Comparison of ENCODE assay signal across 9 cellular contexts in the genomic region with DNA sequence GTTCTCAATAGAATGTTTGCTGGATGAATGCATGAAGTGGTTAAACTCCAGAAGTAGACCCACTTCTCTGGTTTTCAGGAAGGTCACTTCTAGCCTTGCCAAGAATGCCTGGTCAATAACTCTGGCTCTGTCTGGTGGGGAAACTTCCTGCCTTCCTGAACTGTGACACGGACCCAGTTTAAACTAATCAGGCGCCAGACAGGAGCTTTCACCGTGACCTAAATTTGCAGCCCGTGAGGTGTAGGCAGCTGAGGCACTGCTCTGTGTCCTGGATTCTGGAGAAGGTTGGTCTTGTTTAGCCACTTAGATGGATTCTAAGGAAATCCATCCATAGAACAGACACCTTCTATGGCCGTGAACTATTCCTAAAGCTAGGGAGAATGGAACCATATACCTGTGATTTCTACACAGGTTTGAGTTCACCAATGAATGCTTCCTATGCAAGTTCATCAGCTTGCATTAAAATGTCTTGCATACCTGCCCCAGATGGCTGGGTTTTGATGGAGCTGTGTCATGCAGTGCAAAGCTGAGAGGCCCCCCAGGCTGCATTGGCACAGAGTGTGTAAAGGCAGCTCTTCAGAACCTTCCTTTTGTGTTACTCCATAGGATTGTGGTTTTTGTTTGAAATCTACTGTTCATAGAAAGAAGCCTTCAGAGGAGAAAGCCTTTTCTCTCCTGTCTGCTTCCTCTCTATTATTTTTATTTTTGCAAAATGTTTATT. TPM values are rescaled to one million over a fixed set of nuclear protein-coding genes. Genes with fewer than 3 reads are reported as not detected.
A peak's percentile ranks its signal among the peaks of the same experiment; 100 is the strongest.
DNase-seq lines count a peak whose midpoint lies in the region; ATAC-seq and TF ChIP-seq lines count a peak whose summit lies in the region.
"Had no signal": no experiment of that assay in that cellular context is flagged by ENCODE, and none has a peak within 500 bp of the region (broad histone marks: within the 10 kb centered on the region; RNA-seq: fewer than 3 reads in every experiment).

No MANE protein-coding gene starts in this region.

- peaks cover 61% of the 10 kb centered on the region for H3K4me1 Mint-ChIP-seq in activated naive CD8-positive, alpha-beta T cell treated with anti-CD3 and anti-CD28 coated beads for 36 hours
- peaks cover 27 to 79% (median 74%) of the 10 kb centered on the region in 4 donors for H3K4me1 Mint-ChIP-seq in naive thymus-derived CD8-positive, alpha-beta T cell

- H3K4me3 Mint-ChIP-seq in activated naive CD8-positive, alpha-beta T cell treated with anti-CD3 and anti-CD28 coated beads for 36 hours = no peak overlapping the region
- H3K4me3 Mint-ChIP-seq in naive thymus-derived CD8-positive, alpha-beta T cell = peak overlapping the region; percentile 36 to 94 (median 67)

- no peak for ATAC-seq in naive thymus-derived CD8-positive, alpha-beta T cell
- ATAC-seq in HG03196 (IDR thresholded peaks at IDR 0.05; ENCODE audit: unreplicated experiment) = no peak

- no peaks in the 10 kb centered on the region for H3K27me3 ChIP-seq in KMS-11 (ENCODE audit: insufficient read depth, low read depth)

- DNase-seq in DMS79 (lab: John Stamatoyannopoulos, UW) (peak; percentile 42), COLO668 (lab: John Stamatoyannopoulos, UW; ENCODE audit: unreplicated experiment) (no peak), EL (no peak)
- DNase-seq in activated naive CD8-positive, alpha-beta T cell treated with anti-CD3 and anti-CD28 coated beads for 36 hours = no peak
- DNase-seq in naive thymus-derived CD8-positive, alpha-beta T cell = no peak
- DNase-seq: DMS 273 treated with DMSO at 0.1 percent for 48 hours, SHP77 treated with DMSO at 0.1 percent for 48 hours had no signal

- H3K36me3 ChIP-seq in KMS-11 (ENCODE audit: insufficient read depth) = no peaks in the 10 kb centered on the region

- no peak overlapping the region for H3K27ac ChIP-seq in KMS-11

- peak overlapping the region; percentile 47 for H3K4me2 ChIP-seq in KMS-11

- H3K27ac Mint-ChIP-seq in activated naive CD8-positive, alpha-beta T cell treated with anti-CD3 and anti-CD28 coated beads for 36 hours = peak overlapping the region; percentile 16
- peak overlapping the region; percentile 6 to 98 (median 92) for H3K27ac Mint-ChIP-seq in naive thymus-derived CD8-positive, alpha-beta T cell

- POLR2A ChIA-PET in naive thymus-derived CD8-positive, alpha-beta T cell (lab: Charles Lee) = interaction anchor here (0.7 to 3.1 kb wide), 6 partner anchors 9 to 188 kb away, joined by 3 to 10 read pairs (median 6); no protein-coding TSS in a partner anchor

- H2AFZ ChIP-seq in KMS-11 (ENCODE audit: low read depth) = no peak overlapping the region

- H3K9ac ChIP-seq in KMS-11 = no peak overlapping the region

- no peaks in the 10 kb centered on the region for H3K9me3 Mint-ChIP-seq in activated naive CD8-positive, alpha-beta T cell treated with anti-CD3 and anti-CD28 coated beads for 36 hours
- H3K9me3 Mint-ChIP-seq in naive thymus-derived CD8-positive, alpha-beta T cell = no peaks in the 10 kb centered on the region

- no peaks in the 10 kb centered on the region for H3K27me3 Mint-ChIP-seq in activated naive CD8-positive, alpha-beta T cell treated with anti-CD3 and anti-CD28 coated beads for 36 hours
- no peaks in the 10 kb centered on the region for H3K27me3 Mint-ChIP-seq in naive thymus-derived CD8-positive, alpha-beta T cell

- peaks cover 11% of the 10 kb centered on the region for H3K36me3 Mint-ChIP-seq in activated naive CD8-positive, alpha-beta T cell treated with anti-CD3 and anti-CD28 coated beads for 36 hours
- peaks cover 0 to 5% (median 0%) of the 10 kb centered on the region in 3 donors for H3K36me3 Mint-ChIP-seq in naive thymus-derived CD8-positive, alpha-beta T cell

- H4K20me1 ChIP-seq in KMS-11 (ENCODE audit: insufficient read depth) = no peaks in the 10 kb centered on the region

- peaks cover 69% of the 10 kb centered on the region for H3K4me1 ChIP-seq in KMS-11 (ENCODE audit: low read depth, poor library complexity, severe bottlenecking)

- TF ChIP-seq CTCF in KMS-11 (conservative IDR thresholded peaks at IDR 0.05; ENCODE audit: low read depth, low read length) = no peak

- H3K4me3 ChIP-seq in KMS-11 (IDR thresholded peaks at IDR 0.05; ENCODE audit: insufficient read depth, low read depth, low read length) = no peak overlapping the region

- H3K79me2 ChIP-seq in KMS-11 (ENCODE audit: insufficient read depth, low read depth) = peaks cover 62% of the 10 kb centered on the region

RNA-seq across cellular contexts. Expression of a gene that starts 4.4 kb away (rescaled TPM):
- 10 to 100 TPM; 19.1 to 21.9 TPM for total RNA-seq in activated naive CD8-positive, alpha-beta T cell treated with anti-CD3 and anti-CD28 coated beads for 36 hours
- total RNA-seq in naive thymus-derived CD8-positive, alpha-beta T cell = 10 to 100 TPM; 26.8 to 28.4 TPM
- 10 to 100 TPM; 23.1 to 35.6 (median 26.1) TPM for polyA plus RNA-seq in naive thymus-derived CD8-positive, alpha-beta T cell
